ENCODE assay signal across 27 cellular contexts in genomic region chr17:73638556-73638955, GRCh38. TPM values are rescaled to one million over a fixed set of nuclear protein-coding genes. Genes with fewer than 3 reads are reported as not detected.
"Had no signal": no experiment of that assay in that cellular context is flagged by ENCODE, and none has a peak within 500 bp of the region (broad histone marks: within the 10 kb centered on the region; RNA-seq: fewer than 3 reads in every experiment).

No MANE protein-coding gene starts in this region.

- FAIRE-seq: endometrium, kidney, pancreas, small intestine had no signal

- ATAC-seq: effector memory CD8-positive, alpha-beta T cell; gastrocnemius medialis; heart left ventricle; left lobe of liver; naive thymus-derived CD4-positive, alpha-beta T cell; pancreas; right lobe of liver; stimulated activated naive B cell treated with anti-CD40 and anti-IgM and Interleukin-4, amounts not matched to agents 10 μg/mL and 1 μg/mL and 100 μg/mL, for 72 hours had no signal

- H3K27ac Mint-ChIP-seq: effector memory CD8-positive, alpha-beta T cell; stimulated activated naive CD8-positive, alpha-beta T cell treated with anti-CD3 and anti-CD28 coated beads, Interleukin-15, Interleukin-2, amounts not matched to agents 100 ng/mL and 50 ng/mL, for 24 hours had no signal

- H3K4me3 ChIP-seq: gastrocnemius medialis, heart left ventricle, hepatocyte, pancreas, right lobe of liver, suprapubic skin, thyroid gland, vagina had no signal

- H3K4me3 Mint-ChIP-seq: effector memory CD8-positive, alpha-beta T cell; nephron; stimulated activated naive B cell treated with anti-CD40 and anti-IgM and Interleukin-4, amounts not matched to agents 10 μg/mL and 1 μg/mL and 100 μg/mL, for 72 hours; stimulated activated naive CD8-positive, alpha-beta T cell treated with anti-CD3 and anti-CD28 coated beads, Interleukin-15, Interleukin-2, amounts not matched to agents 100 ng/mL and 50 ng/mL, for 24 hours had no signal

- H3K27ac ChIP-seq: gastrocnemius medialis, heart left ventricle, hepatocyte, pancreas, right lobe of liver, suprapubic skin, thyroid gland, vagina had no signal

- DNase-seq: cortex of kidney; effector memory CD8-positive, alpha-beta T cell; gastrocnemius medialis; heart left ventricle; kidney; mesendoderm; midbrain; naive thymus-derived CD4-positive, alpha-beta T cell; occipital lobe; retina; right lobe of liver; small intestine; stimulated activated CD4-positive, alpha-beta T cell treated with anti-CD3 and anti-CD28 coated beads, Interleukin-15, amount 100 ng/mL, for 24 hours; stimulated activated CD4-positive, alpha-beta T cell treated with anti-CD3 and anti-CD28 coated beads, Interleukin-2, amount 100 ng/mL, for 48 hours; stimulated activated naive B cell treated with anti-CD40 and anti-IgM and Interleukin-4, amounts not matched to agents 10 μg/mL and 1 μg/mL and 100 μg/mL, for 72 hours; thyroid gland; trophoblast cell had no signal

- H3K9me3 ChIP-seq: gastrocnemius medialis, heart left ventricle, pancreas, right lobe of liver, suprapubic skin, thyroid gland, vagina had no signal

- H3K9me3 Mint-ChIP-seq: effector memory CD8-positive, alpha-beta T cell; naive thymus-derived CD4-positive, alpha-beta T cell; nephron; stimulated activated naive B cell treated with anti-CD40 and anti-IgM and Interleukin-4, amounts not matched to agents 10 μg/mL and 1 μg/mL and 100 μg/mL, for 72 hours; stimulated activated naive CD8-positive, alpha-beta T cell treated with anti-CD3 and anti-CD28 coated beads, Interleukin-15, Interleukin-2, amounts not matched to agents 100 ng/mL and 50 ng/mL, for 24 hours had no signal

- H3K36me3 Mint-ChIP-seq: stimulated activated naive B cell treated with anti-CD40 and anti-IgM and Interleukin-4, amounts not matched to agents 10 μg/mL and 1 μg/mL and 100 μg/mL, for 72 hours had no signal

- H3K36me3 ChIP-seq: gastrocnemius medialis, heart left ventricle, pancreas, right lobe of liver, suprapubic skin, thyroid gland, vagina had no signal

- H3K79me2 ChIP-seq: hepatocyte had no signal

- H3K27me3 Mint-ChIP-seq: stimulated activated naive B cell treated with anti-CD40 and anti-IgM and Interleukin-4, amounts not matched to agents 10 μg/mL and 1 μg/mL and 100 μg/mL, for 72 hours had no signal

- H3K4me2 ChIP-seq: hepatocyte had no signal

- H2AFZ ChIP-seq: hepatocyte had no signal

- H3K27me3 ChIP-seq: thyroid gland, vagina had no signal

RNA-seq across cellular contexts. Expression of gene SDK2, which starts 5.7 kb away (rescaled TPM):
- total RNA-seq: dermis microvascular lymphatic vessel endothelial cell, lung microvascular endothelial cell had no signal
